In genomic region chr10:116985611-116986010, GRCh38 we compare ENCODE assay signal across 14 cellular contexts.
"Had no signal": no experiment of that assay in that cellular context is flagged by ENCODE, and none has a peak within 500 bp of the region (broad histone marks: within the 10 kb centered on the region; RNA-seq: fewer than 3 reads in every experiment).

No MANE protein-coding gene starts in this region.

- H3K27me3 ChIP-seq: esophagus squamous epithelium, stomach had no signal

- H3K36me3 ChIP-seq: esophagus squamous epithelium, stomach had no signal

- H3K4me3 Mint-ChIP-seq: activated CD4-positive, alpha-beta T cell treated with anti-CD3 and anti-CD28 coated beads, Interleukin-2, amount 10 ng/mL, durations not matched to agents 7 days and 5 days; activated naive CD8-positive, alpha-beta T cell; brain; T-helper 2 cell treated with Interferon-gamma antibody and Interleukin-4, amounts not matched to agents 5 μg/mL and 100 μg/mL, for 36 hours had no signal

- H3K27ac Mint-ChIP-seq: activated CD4-positive, alpha-beta T cell treated with anti-CD3 and anti-CD28 coated beads, Interleukin-2, amount 10 ng/mL, durations not matched to agents 7 days and 5 days; activated naive CD8-positive, alpha-beta T cell; brain; T-helper 2 cell treated with Interferon-gamma antibody and Interleukin-4, amounts not matched to agents 5 μg/mL and 100 μg/mL, for 36 hours had no signal

- H3K27ac ChIP-seq: esophagus squamous epithelium, stomach had no signal

- H3K9me3 Mint-ChIP-seq: activated CD4-positive, alpha-beta T cell treated with anti-CD3 and anti-CD28 coated beads, Interleukin-2, amount 10 ng/mL, durations not matched to agents 7 days and 5 days; T-helper 2 cell treated with Interferon-gamma antibody and Interleukin-4, amounts not matched to agents 5 μg/mL and 100 μg/mL, for 36 hours had no signal

- H3K4me1 ChIP-seq: stomach had no signal

- DNase-seq: activated CD4-positive, alpha-beta T cell treated with anti-CD3 and anti-CD28 coated beads, Interleukin-2, amount 10 ng/mL, durations not matched to agents 7 days and 5 days; activated CD4-positive, CD25-positive, alpha-beta regulatory T cell; activated gamma-delta T cell treated with Interleukin-2 at 50 U/mL for 16 hours; amniotic stem cell; esophagus squamous epithelium; foreskin melanocyte; midbrain; stimulated activated CD4-positive, alpha-beta T cell treated with anti-CD3 and anti-CD28 coated beads, Interleukin-1b, Interleukin-23, amount 100 ng/mL, for 48 hours; stomach; SW 1271 had no signal

- FAIRE-seq: endometrium had no signal

- H3K4me3 ChIP-seq: esophagus squamous epithelium, stomach had no signal

- H3K9me3 ChIP-seq: esophagus squamous epithelium, stomach had no signal

- H3K36me3 Mint-ChIP-seq: activated naive CD8-positive, alpha-beta T cell had no signal

- H3K4me1 Mint-ChIP-seq: activated CD4-positive, alpha-beta T cell treated with anti-CD3 and anti-CD28 coated beads, Interleukin-2, amount 10 ng/mL, durations not matched to agents 7 days and 5 days had no signal

- H3K27me3 Mint-ChIP-seq: activated CD4-positive, alpha-beta T cell treated with anti-CD3 and anti-CD28 coated beads, Interleukin-2, amount 10 ng/mL, durations not matched to agents 7 days and 5 days; brain had no signal
